In the genomic region with DNA sequence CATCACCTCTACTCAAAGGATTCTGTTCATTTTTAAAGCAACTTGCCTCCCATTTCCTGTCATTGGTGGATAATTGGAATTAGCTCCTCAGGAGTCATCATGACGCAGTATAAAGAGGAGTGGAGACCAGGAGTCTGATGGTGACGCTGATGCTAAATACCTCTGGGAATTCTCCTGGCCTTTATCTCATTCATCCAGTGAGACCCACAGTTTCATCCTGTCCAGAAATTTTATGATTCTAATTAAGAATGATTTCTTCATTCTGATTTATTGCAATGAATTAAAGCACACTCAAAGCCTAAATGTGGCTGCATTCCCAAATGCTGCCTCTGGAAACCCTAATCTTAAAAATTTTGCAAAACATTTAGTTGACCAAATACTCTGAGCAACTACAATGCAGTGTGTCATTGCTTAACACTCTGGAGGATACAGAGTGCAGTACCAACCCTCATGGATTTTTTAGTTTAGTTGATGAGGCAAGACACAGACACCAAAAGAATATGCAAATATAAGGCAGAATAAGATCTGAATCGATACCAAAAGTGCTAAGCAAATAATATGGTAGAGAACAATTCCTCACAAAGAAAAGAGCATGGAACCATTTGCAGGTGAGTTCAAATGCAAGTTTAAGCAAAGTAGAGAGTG, we compare ENCODE assay signal across 24 cellular contexts.
DNase-seq lines count a peak whose midpoint lies in the region; ATAC-seq and TF ChIP-seq lines count a peak whose summit lies in the region.
"Had no signal": no experiment of that assay in that cellular context is flagged by ENCODE, and none has a peak within 500 bp of the region (broad histone marks: within the 10 kb centered on the region; RNA-seq: fewer than 3 reads in every experiment).

No MANE protein-coding gene starts in this region.

- peaks cover 3% of the 10 kb centered on the region for H3K9me3 Mint-ChIP-seq in memory B cell

- H3K9me3 ChIP-seq in heart left ventricle, result no peaks in the 10 kb centered on the region

- no peak for TF ChIP-seq POLR2A in heart left ventricle (IDR thresholded peaks at IDR 0.05)

- TF ChIP-seq CTCF in heart left ventricle (IDR thresholded peaks at IDR 0.05) (no peak), GM10266 (IDR thresholded peaks at IDR 0.05; ENCODE audit: control insufficient read depth, insufficient read depth, low read depth, missing control alignments) (no peak)

- H3K27ac ChIP-seq in heart left ventricle, result no peak overlapping the region

- peak; percentile 59 for ATAC-seq in Right ventricle myocardium superior (ENCODE audit: poor library complexity)
- no peak for ATAC-seq in heart left ventricle
- ATAC-seq in GM18520 (IDR thresholded peaks at IDR 0.05; ENCODE audit: unreplicated experiment), result peak; percentile 50
- ATAC-seq in memory B cell (ENCODE audit: low read depth), result no peak

- H3K4me1 ChIP-seq in heart left ventricle, result peaks cover 0 to 1% (median 0%) of the 10 kb centered on the region in 12 donors

- H3K27me3 Mint-ChIP-seq in memory B cell, result peaks cover 7% of the 10 kb centered on the region

- no peaks in the 10 kb centered on the region for H3K36me3 Mint-ChIP-seq in memory B cell

- WGBS in heart left ventricle, 4 donors, result 71 to 81% (median 75%) methylated on average over 3 of the region's 3 CpGs

- in situ Hi-C loops in ACHN (cut with HindIII; ENCODE audit: low pct_ligation_motif_present, low pct_unique_long_range_greater_than_20kb, low sequenced_read_pairs), result no loop called here

- no peak overlapping the region for H3K4me3 ChIP-seq in heart left ventricle

- no peaks in the 10 kb centered on the region for H3K4me1 Mint-ChIP-seq in memory B cell

- H3K4me3 Mint-ChIP-seq in memory B cell, result no peak overlapping the region

- intact Hi-C loops in Right ventricle myocardium superior (cut with DNase I) (no loop called here), heart left ventricle (cut with DNase I) (no loop called here)

- DNase-seq in Right ventricle myocardium superior (no peak), heart left ventricle (no peak), amniotic epithelial cell (ENCODE audit: low read depth) (peak; percentile 38), memory B cell (ENCODE audit: low spot score in 2 of 2) (no peak), ACHN (no peak), GM10266 (ENCODE audit: extremely low spot score) (no peak)
- DNase-seq in activated CD4-positive, alpha-beta T cell treated with anti-CD3 and anti-CD28 coated beads for 4 hours, result no peak
- DNase-seq: Calu3, DMS79 treated with DMSO at 0.1 percent for 48 hours, GF-D8, H7, IMR-90, KG1, MM.1S, NCI-H1417, NCI-H1694, NCI-H2081, NCI-H226, NCI-H510A, NCI-H69, RPMI8226, SHP77 treated with DMSO at 0.1 percent for 48 hours, SW 1271 had no signal

- no peaks in the 10 kb centered on the region for H3K27me3 ChIP-seq in heart left ventricle

- no peaks in the 10 kb centered on the region for H3K36me3 ChIP-seq in heart left ventricle

- H3K27ac Mint-ChIP-seq in memory B cell, result peak overlapping the region; percentile 36

Comparison
In these comparisons a context has a peak if more than half of its experiments do, and no peak if none do; other contexts are left out.
1. ATAC-seq: peak in Right ventricle myocardium superior (single experiment) and GM18520 (single experiment); none in heart left ventricle (0 of 4) and memory B cell (single experiment).